Comparison of ENCODE assay signal across 22 cellular contexts in the genomic region with DNA sequence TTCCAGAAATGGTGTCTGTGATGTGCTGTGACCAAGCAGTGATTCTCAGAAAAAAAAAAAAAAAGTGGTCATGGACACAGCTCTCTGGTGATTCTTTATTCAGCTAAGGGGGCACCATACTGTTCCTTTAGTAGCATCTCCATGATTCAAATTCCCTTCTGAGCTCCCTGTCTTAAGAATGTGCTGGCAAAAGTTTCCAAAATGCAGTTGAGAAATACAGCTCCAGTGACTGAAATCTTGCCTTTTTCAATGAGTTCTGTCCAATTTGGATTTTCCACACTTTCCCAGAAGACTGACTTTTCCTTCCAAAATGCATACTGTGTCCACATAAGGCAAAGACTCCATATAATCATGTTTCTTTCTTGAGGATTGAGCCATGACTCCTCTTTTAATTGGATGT. TPM values are rescaled to one million over a fixed set of nuclear protein-coding genes. Genes with fewer than 3 reads are reported as not detected.
"Had no signal": no experiment of that assay in that cellular context is flagged by ENCODE, and none has a peak within 500 bp of the region (broad histone marks: within the 10 kb centered on the region; RNA-seq: fewer than 3 reads in every experiment).

No MANE protein-coding gene starts in this region.

- H3K36me3 ChIP-seq: esophagus muscularis mucosa, heart right ventricle, left lung, neural progenitor cell, prostate gland, right atrium auricular region, suprapubic skin had no signal

- H3K27me3 ChIP-seq: esophagus muscularis mucosa, heart right ventricle, left lung, neural progenitor cell, right atrium auricular region, suprapubic skin had no signal

- DNase-seq: dermis blood vessel endothelial cell; effector memory CD4-positive, alpha-beta T cell; foreskin melanocyte; glutamatergic neuron; heart right ventricle; hippocampal formation; left cardiac atrium; left lung; mesendoderm; midbrain; naive thymus-derived CD4-positive, alpha-beta T cell; stimulated activated CD4-positive, alpha-beta T cell treated with anti-CD3 and anti-CD28 coated beads, Interleukin-2, amount 100 ng/mL, for 24 hours; stimulated activated CD4-positive, alpha-beta T cell treated with anti-CD3 and anti-CD28 coated beads, Interleukin-4, amount 100 ng/mL, for 24 hours; stimulated activated naive CD4-positive, alpha-beta T cell treated with Interleukin-2 at 50 U/mL for 16 hours; trophoblast cell had no signal

- H3K4me1 ChIP-seq: neural progenitor cell, prostate gland, right atrium auricular region had no signal

- H3K4me2 ChIP-seq: neural progenitor cell had no signal

- H3K27ac ChIP-seq: coronary artery, esophagus muscularis mucosa, heart right ventricle, left lung, neural progenitor cell, prostate gland, right atrium auricular region, suprapubic skin had no signal

- H2AFZ ChIP-seq: neural progenitor cell had no signal

- H3K9ac ChIP-seq: neural progenitor cell had no signal

- H3K4me3 ChIP-seq: coronary artery, esophagus muscularis mucosa, heart right ventricle, left lung, neural progenitor cell, prostate gland, right atrium auricular region, suprapubic skin had no signal

- H3K9me3 ChIP-seq: esophagus muscularis mucosa, heart right ventricle, left lung, prostate gland, right atrium auricular region, suprapubic skin had no signal

RNA-seq across cellular contexts. Expression of gene CPM, which starts 24.3 kb away (rescaled TPM):
- total RNA-seq: endothelial cell of umbilical vein had no signal
- polyA plus RNA-seq: endothelial cell of umbilical vein had no signal
